Comparison of ENCODE assay signal across 2 cellular contexts in the genomic region with DNA sequence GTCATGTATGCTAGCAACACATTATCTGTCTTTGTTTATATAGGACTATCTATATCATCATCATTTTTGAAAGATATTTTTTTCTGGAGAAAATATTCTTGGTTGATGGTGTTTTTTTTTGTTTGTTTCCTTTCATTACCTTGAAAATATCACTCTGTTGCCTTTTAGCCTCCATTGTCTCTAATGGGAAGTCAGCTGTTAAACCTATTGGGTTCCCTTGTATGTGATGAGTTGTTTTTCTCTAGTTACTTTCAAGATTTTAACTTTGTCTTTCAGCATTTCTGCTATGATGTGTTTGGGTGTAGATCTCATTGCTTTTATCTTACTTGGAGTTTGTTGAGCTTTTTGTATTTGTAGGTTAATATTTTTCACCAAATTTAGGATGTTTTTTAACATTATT.
TF ChIP-seq lines count a peak whose summit lies in the region.

No MANE protein-coding gene starts in this region.

TF ChIP-seq in HepG2, 621 proteins besides CTCF, POLR2A, EP300 and RAD21 (continued from another document):
- no peak for TF ChIP-seq HMG20A (CRISPR knock-in tag; IDR thresholded peaks at IDR 0.05; ENCODE audit: borderline replicate concordance)
- no peak for TF ChIP-seq ZC3H13 (CRISPR knock-in tag; IDR thresholded peaks at IDR 0.05)

TF ChIP-seq in HEK293, 187 proteins besides CTCF, POLR2A, EP300 and RAD21 (continued from another document):
- TF ChIP-seq, protein P1, sequence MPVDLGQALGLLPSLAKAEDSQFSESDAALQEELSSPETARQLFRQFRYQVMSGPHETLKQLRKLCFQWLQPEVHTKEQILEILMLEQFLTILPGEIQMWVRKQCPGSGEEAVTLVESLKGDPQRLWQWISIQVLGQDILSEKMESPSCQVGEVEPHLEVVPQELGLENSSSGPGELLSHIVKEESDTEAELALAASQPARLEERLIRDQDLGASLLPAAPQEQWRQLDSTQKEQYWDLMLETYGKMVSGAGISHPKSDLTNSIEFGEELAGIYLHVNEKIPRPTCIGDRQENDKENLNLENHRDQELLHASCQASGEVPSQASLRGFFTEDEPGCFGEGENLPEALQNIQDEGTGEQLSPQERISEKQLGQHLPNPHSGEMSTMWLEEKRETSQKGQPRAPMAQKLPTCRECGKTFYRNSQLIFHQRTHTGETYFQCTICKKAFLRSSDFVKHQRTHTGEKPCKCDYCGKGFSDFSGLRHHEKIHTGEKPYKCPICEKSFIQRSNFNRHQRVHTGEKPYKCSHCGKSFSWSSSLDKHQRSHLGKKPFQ (tag by site-specific recombination; IDR thresholded peaks at IDR 0.05), result no peak
- TF ChIP-seq ZNF747 (tag by site-specific recombination; IDR thresholded peaks at IDR 0.05) (no peak), ZNF544 (tag by site-specific recombination; IDR thresholded peaks at IDR 0.05) (no peak)
